ENCODE assay signal across 8 cellular contexts in genomic region chr20:62263396-62263795, GRCh38. TPM values are rescaled to one million over a fixed set of nuclear protein-coding genes. Genes with fewer than 3 reads are reported as not detected.
"Had no signal": no experiment of that assay in that cellular context is flagged by ENCODE, and none has a peak within 500 bp of the region (broad histone marks: within the 10 kb centered on the region; RNA-seq: fewer than 3 reads in every experiment).

No MANE protein-coding gene starts in this region.

- H3K27me3 Mint-ChIP-seq: IgD-negative memory B cell had no signal

- DNase-seq: IMR-90, KBM-7, KG1 had no signal

- H3K9me3 Mint-ChIP-seq: IgD-negative memory B cell had no signal

- H3K4me3 Mint-ChIP-seq: IgD-negative memory B cell had no signal

- H3K27ac Mint-ChIP-seq: IgD-negative memory B cell had no signal

- FAIRE-seq: HepG2 had no signal

- H3K27ac ChIP-seq: HL-60 had no signal

- H3K4me1 Mint-ChIP-seq: IgD-negative memory B cell had no signal

- ATAC-seq: HepG2 had no signal

RNA-seq across cellular contexts. Expression of gene HRH3, which starts 43.3 kb away (rescaled TPM):
- total RNA-seq: HT-29, HT1080, IMR-90 had no signal
- polyA plus RNA-seq: HepG2, IgD-negative memory B cell, IMR-90 had no signal
